In genomic region chr5:82413302-82414042, GRCh38 we compare ENCODE assay signal across 13 cellular contexts.
DNase-seq lines count a peak whose midpoint lies in the region; ATAC-seq, FAIRE-seq and TF ChIP-seq lines count a peak whose summit lies in the region.
"Had no signal": no experiment of that assay in that cellular context is flagged by ENCODE, and none has a peak within 500 bp of the region (broad histone marks: within the 10 kb centered on the region; RNA-seq: fewer than 3 reads in every experiment).

No MANE protein-coding gene starts in this region.

- peak overlapping the region; percentile 3 for H3K27ac Mint-ChIP-seq in activated T-helper 17 cell treated with anti-CD3 and anti-CD28 coated beads, Interleukin-2, amount 50 U/mL, for 72 hours
- H3K27ac Mint-ChIP-seq: activated naive CD8-positive, alpha-beta T cell; naive thymus-derived CD8-positive, alpha-beta T cell had no signal

- no peaks in the 10 kb centered on the region for H3K27me3 Mint-ChIP-seq in activated T-helper 17 cell treated with anti-CD3 and anti-CD28 coated beads, Interleukin-2, amount 50 U/mL, for 72 hours
- H3K27me3 Mint-ChIP-seq: activated naive CD8-positive, alpha-beta T cell; naive thymus-derived CD8-positive, alpha-beta T cell had no signal

- no peaks in the 10 kb centered on the region for H3K36me3 Mint-ChIP-seq in activated T-helper 17 cell treated with anti-CD3 and anti-CD28 coated beads, Interleukin-2, amount 50 U/mL, for 72 hours (ENCODE audit: low read depth)
- H3K36me3 Mint-ChIP-seq: activated naive CD8-positive, alpha-beta T cell; naive thymus-derived CD8-positive, alpha-beta T cell had no signal

- ATAC-seq in activated T-helper 17 cell treated with anti-CD3 and anti-CD28 coated beads, Interleukin-2, amount 50 U/mL, for 72 hours (replicated peaks): no peak
- peak; percentile 79 for ATAC-seq in foreskin keratinocyte
- ATAC-seq: naive thymus-derived CD8-positive, alpha-beta T cell had no signal

- peaks cover 12% of the 10 kb centered on the region for H3K4me1 ChIP-seq in foreskin keratinocyte

- no peaks in the 10 kb centered on the region for H3K4me1 Mint-ChIP-seq in activated T-helper 17 cell treated with anti-CD3 and anti-CD28 coated beads, Interleukin-2, amount 50 U/mL, for 72 hours

- TF ChIP-seq CTCF in foreskin keratinocyte (conservative IDR thresholded peaks at IDR 0.05): no peak

- no peak for FAIRE-seq in HTR-8/SVneo (lab: Jason Lieb, UNC)

- no peaks in the 10 kb centered on the region for H3K27me3 ChIP-seq in foreskin keratinocyte
- H3K27me3 ChIP-seq: MG63 had no signal

- H3K4me3 Mint-ChIP-seq in activated T-helper 17 cell treated with anti-CD3 and anti-CD28 coated beads, Interleukin-2, amount 50 U/mL, for 72 hours: no peak overlapping the region
- H3K4me3 Mint-ChIP-seq: activated naive CD8-positive, alpha-beta T cell; naive thymus-derived CD8-positive, alpha-beta T cell had no signal

- H3K27ac ChIP-seq in foreskin keratinocyte: peak overlapping the region; percentile 74

- DNase-seq in HTR-8/SVneo (ENCODE audit: insufficient read length, low spot score) (peak; percentile 39), foreskin keratinocyte (peak; percentile 92), stromal cell of bone marrow (ENCODE audit: low read depth) (peak; percentile 85), NCI-H524 (lab: John Stamatoyannopoulos, UW) (no peak), SHP77 (lab: John Stamatoyannopoulos, UW) (no peak), 8988T (no peak), Ammon's horn (ENCODE audit: low spot score) (no peak)
- DNase-seq: activated CD4-positive, CD25-positive, alpha-beta regulatory T cell treated with anti-CD3 and anti-CD28 coated beads, Interleukin-2, amount 50 U/mL, for 72 hours; MG63; naive thymus-derived CD8-positive, alpha-beta T cell; NK-92 treated with Interleukin-12 subunit alpha and Interleukin-12 subunit beta, amount 100 ng/mL, for 24 hours had no signal

- peaks cover 4% of the 10 kb centered on the region for H3K9me3 Mint-ChIP-seq in activated T-helper 17 cell treated with anti-CD3 and anti-CD28 coated beads, Interleukin-2, amount 50 U/mL, for 72 hours
- H3K9me3 Mint-ChIP-seq: naive thymus-derived CD8-positive, alpha-beta T cell had no signal

Comparison
In these comparisons a context has a peak if more than half of its experiments do, and no peak if none do; other contexts are left out.
1. DNase-seq: peak in HTR-8/SVneo (single experiment), foreskin keratinocyte (2 of 2) and stromal cell of bone marrow (single experiment); none in NCI-H524 (0 of 2), SHP77 (0 of 2), 8988T (single experiment) and Ammon's horn (single experiment).